11 cellular contexts compared by ENCODE assay signal in genomic region chr7:80127412-80128150, GRCh38. TPM values are rescaled to one million over a fixed set of nuclear protein-coding genes. Genes with fewer than 3 reads are reported as not detected.
DNase-seq lines count a peak whose midpoint lies in the region; ATAC-seq and TF ChIP-seq lines count a peak whose summit lies in the region.
"Had no signal": no experiment of that assay in that cellular context is flagged by ENCODE, and none has a peak within 500 bp of the region (broad histone marks: within the 10 kb centered on the region; RNA-seq: fewer than 3 reads in every experiment).

No MANE protein-coding gene starts in this region.

- TF ChIP-seq CTCF in type B pancreatic cell (conservative IDR thresholded peaks at IDR 0.05) (no peak), OCI-LY7 (conservative IDR thresholded peaks at IDR 0.05; ENCODE audit: low read length) (no peak)

- H3K36me3 ChIP-seq in MG63 = no peaks in the 10 kb centered on the region
- no peaks in the 10 kb centered on the region for H3K36me3 ChIP-seq in OCI-LY7 (ENCODE audit: insufficient read depth, low read length)

- POLR2A ChIA-PET in OCI-LY7 (lab: Charles Lee) = no interaction called here

- H4K20me1 ChIP-seq in OCI-LY7 (ENCODE audit: insufficient read depth, low read length) = no peaks in the 10 kb centered on the region

- H3K27me3 ChIP-seq in MG63 = no peaks in the 10 kb centered on the region

- peak overlapping the region; percentile 61 for H3K27ac Mint-ChIP-seq in type B pancreatic cell
- H3K27ac Mint-ChIP-seq: activated naive CD8-positive, alpha-beta T cell; naive thymus-derived CD8-positive, alpha-beta T cell had no signal

- no peaks in the 10 kb centered on the region for H3K9me3 ChIP-seq in MG63
- H3K9me3 ChIP-seq in OCI-LY7 (ENCODE audit: low read length) = no peaks in the 10 kb centered on the region

- no peak overlapping the region for H3K4me3 Mint-ChIP-seq in type B pancreatic cell
- H3K4me3 Mint-ChIP-seq: activated naive CD8-positive, alpha-beta T cell; naive thymus-derived CD8-positive, alpha-beta T cell had no signal

- DNase-seq in DMS 273 (lab: John Stamatoyannopoulos, UW; ENCODE audit: unreplicated experiment) (peak; percentile 45), DMS 273 treated with DMSO at 0.1 percent for 48 hours (lab: John Stamatoyannopoulos, UW) (no peak), SW480 (ENCODE audit: low spot score) (peak; percentile 41), left colon (no peak), type B pancreatic cell (ENCODE audit: extremely low spot score, unreplicated experiment) (no peak), MG63 (no peak), OCI-LY7 (ENCODE audit: low spot score) (no peak)
- DNase-seq: naive thymus-derived CD8-positive, alpha-beta T cell had no signal

- H3K79me2 ChIP-seq in OCI-LY7 (ENCODE audit: insufficient read depth, low read depth, low read length) = no peaks in the 10 kb centered on the region

- H3K4me1 Mint-ChIP-seq in type B pancreatic cell (ENCODE audit: unreplicated experiment) = peaks cover 9% of the 10 kb centered on the region

- H3K27me3 Mint-ChIP-seq in type B pancreatic cell = peaks cover 7% of the 10 kb centered on the region

- ATAC-seq in left colon (peak; percentile 58), GM19463 (IDR thresholded peaks at IDR 0.05; ENCODE audit: unreplicated experiment) (no peak)
- ATAC-seq: naive thymus-derived CD8-positive, alpha-beta T cell had no signal

- no peak overlapping the region for H3K4me3 ChIP-seq in MG63
- H3K4me3 ChIP-seq in OCI-LY7 (ENCODE audit: low read depth, low read length, poor library complexity, severe bottlenecking) = no peak overlapping the region

- no peaks in the 10 kb centered on the region for H3K9me2 ChIP-seq in OCI-LY7 (ENCODE audit: insufficient read depth, low read length)

- CTCF ChIA-PET in OCI-LY7 (lab: Charles Lee; ENCODE audit: unreplicated experiment) = no interaction called here

- no peaks in the 10 kb centered on the region for H3K36me3 Mint-ChIP-seq in type B pancreatic cell
- H3K36me3 Mint-ChIP-seq: activated naive CD8-positive, alpha-beta T cell; naive thymus-derived CD8-positive, alpha-beta T cell had no signal

- H3K4me2 ChIP-seq in OCI-LY7 (ENCODE audit: low read length) = no peak overlapping the region

- H2AFZ ChIP-seq in OCI-LY7 (ENCODE audit: low read length) = no peak overlapping the region

- intact Hi-C loops in left colon (cut with DNase I, micrococcal nuclease) (no loop called here), OCI-LY7 (cut with micrococcal nuclease; ENCODE audit: unreplicated experiment) (no loop called here)

- no peaks in the 10 kb centered on the region for H3K4me1 ChIP-seq in OCI-LY7 (ENCODE audit: insufficient read depth, low read length, poor library complexity, severe bottlenecking)

- H3K9me3 Mint-ChIP-seq in type B pancreatic cell = no peaks in the 10 kb centered on the region
- H3K9me3 Mint-ChIP-seq: naive thymus-derived CD8-positive, alpha-beta T cell had no signal

- no peak overlapping the region for H3K27ac ChIP-seq in OCI-LY7 (ENCODE audit: low read depth, low read length, poor library complexity, severe bottlenecking)
- H3K27ac ChIP-seq: 22Rv1 had no signal

- no TSS peak for BruUV-seq in OCI-LY7 (replicated peaks; lab: Mats Ljungman, UMichigan)

RNA-seq across cellular contexts. Expression of gene GNAI1, which starts 7.0 kb away (rescaled TPM):
- total RNA-seq in left colon (10 to 100 TPM; 22.9 to 31.7 TPM), type B pancreatic cell (ENCODE audit: low replicate concordance) (20.9 and 39.2 TPM in 2 replicates), OCI-LY7 (2022) (not detected in 2 replicates)
- total RNA-seq in MG63 (2014; rRNA removed; shearing (Covaris generic); ENCODE audit: low replicate concordance) = 8.8 and 13.8 TPM in 2 replicates
- total RNA-seq in OCI-LY7 (2014; rRNA removed; shearing (Covaris generic)) = not detected in 2 replicates

Comparison
In these comparisons a context has a peak if more than half of its experiments do, and no peak if none do; other contexts are left out.
1. DNase-seq: peak in DMS 273 (single experiment) and SW480 (single experiment); none in DMS 273 treated with DMSO at 0.1 percent for 48 hours (single experiment), left colon (0 of 2), type B pancreatic cell (single experiment), MG63 (single experiment) and OCI-LY7 (single experiment).